In the genomic region with DNA sequence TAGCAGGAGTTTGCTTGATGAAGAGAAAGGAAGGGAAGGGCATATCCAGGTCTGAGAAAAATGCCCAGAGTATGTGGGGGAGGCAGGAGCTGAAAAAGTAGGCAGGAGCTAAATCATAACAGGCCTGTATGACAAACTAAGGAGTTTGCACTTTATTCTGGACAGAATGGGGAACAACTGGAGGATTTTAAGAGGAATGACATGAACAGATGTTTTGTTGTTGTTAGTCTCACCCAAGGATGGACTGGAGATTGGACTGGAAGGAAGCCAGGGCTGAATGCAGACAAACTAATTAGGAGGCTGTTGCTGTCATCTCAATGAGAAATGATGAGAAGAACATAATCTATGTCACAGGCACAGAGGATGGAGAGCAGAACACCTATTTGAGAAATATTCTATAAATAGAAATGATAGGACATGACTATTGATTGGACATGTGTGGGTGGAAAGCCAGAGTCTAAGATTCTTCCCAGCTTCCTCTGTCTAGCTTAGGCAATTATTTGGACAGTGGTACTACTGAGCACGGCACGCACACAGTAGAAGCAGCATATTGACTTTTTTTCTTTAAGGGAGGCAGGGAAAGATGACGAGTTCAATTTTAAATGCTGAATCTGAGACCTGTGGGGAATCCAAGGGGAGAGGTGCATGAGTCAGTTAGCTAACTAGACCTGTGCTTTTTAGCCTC, we compare ENCODE assay signal across 8 cellular contexts. TPM values are rescaled to one million over a fixed set of nuclear protein-coding genes. Genes with fewer than 3 reads are reported as not detected.
DNase-seq lines count a peak whose midpoint lies in the region; ATAC-seq, FAIRE-seq and TF ChIP-seq lines count a peak whose summit lies in the region.

No MANE protein-coding gene starts in this region.

- RAD21 ChIA-PET in GM12878 (lab: Charles Lee; ENCODE audit: unreplicated experiment), result interaction anchor here (1.3 to 3.7 kb wide), 9 partner anchors 8 to 125 kb away, joined by 3 to 28 read pairs (median 5); partner anchors contain the start of gene G3BP2

- no peaks in the 10 kb centered on the region for H3K27me3 ChIP-seq in Loucy (ENCODE audit: insufficient read depth, low read length, poor library complexity, severe bottlenecking)
- H3K27me3 ChIP-seq in GM12878 (replicated peaks in 1 of 2; ENCODE audit: control insufficient read depth in 2 of 2, insufficient read depth in 2 of 2, low read length in 1 of 2), result no peaks in the 10 kb centered on the region
- H3K27me3 ChIP-seq in left lung, result no peaks in the 10 kb centered on the region

- H3K9ac ChIP-seq in Loucy (ENCODE audit: low read depth, low read length, poor library complexity, severe bottlenecking) (peak overlapping the region; percentile 86), GM12878 (ENCODE audit: control insufficient read depth, insufficient read depth, low read length) (peak overlapping the region; percentile 95)

- H2AFZ ChIP-seq in Loucy (ENCODE audit: low read length) (peak overlapping the region; percentile 86; the same call in 1 of the 2 replicates), GM12878 (ENCODE audit: control insufficient read depth, low read depth, low read length) (peak overlapping the region; percentile 95)

- ATAC-seq in GM12878, result no peak
- ATAC-seq in left lung, result peak; percentile 5
- ATAC-seq in HG03457 (IDR thresholded peaks at IDR 0.05; ENCODE audit: unreplicated experiment), result no peak

- no peaks in the 10 kb centered on the region for H3K9me2 ChIP-seq in Loucy (replicated peaks; ENCODE audit: low read depth, low read length)

- POLR2A ChIA-PET in GM12878 (lab: Charles Lee), result interaction anchor here (1.1 to 4.1 kb wide), 6 partner anchors 8 to 209 kb away, joined by 3 to 72 read pairs (median 6); partner anchors contain the start of genes G3BP2, RCHY1 and THAP6

- TF ChIP-seq EP300 in GM12878 (IDR thresholded peaks at IDR 0.05; ENCODE audit: borderline replicate concordance in 1 of 2, control insufficient read depth in 1 of 2, low read depth in 2 of 2, low read length in 2 of 2), result no peak

- peaks cover 66% of the 10 kb centered on the region for H3K79me2 ChIP-seq in Loucy (ENCODE audit: insufficient read depth, low read length)
- H3K79me2 ChIP-seq in GM12878 (ENCODE audit: control insufficient read depth, insufficient read depth, low read length), result peaks cover 47% of the 10 kb centered on the region

- TF ChIP-seq CTCF in Loucy (conservative IDR thresholded peaks at IDR 0.05; ENCODE audit: low read length), result no peak
- TF ChIP-seq CTCF in GM12878 (IDR thresholded peaks at IDR 0.05 in 2 of 3, conservative IDR thresholded peaks at IDR 0.05 in 1 of 3; ENCODE audit: control insufficient read depth in 2 of 3, extremely low read depth in 1 of 3, insufficient read depth in 1 of 3, low read depth in 3 of 3, low read length in 3 of 3), result no peak
- no peak for TF ChIP-seq CTCF in left lung (IDR thresholded peaks at IDR 0.05)

- BruUV-seq in GM12878 (replicated peaks; lab: Mats Ljungman, UMichigan), result no TSS peak

- H3F3A ChIP-seq in Loucy (ENCODE audit: low read depth), result no peaks in the 10 kb centered on the region

- CTCF ChIA-PET in GM12878 (lab: Yijun Ruan, JAX), result interaction anchor here (0.6 to 4.8 kb wide), 24 partner anchors 8 to 264 kb away, joined by 3 to 40 read pairs (median 6); partner anchors contain the start of genes CDKL2 and G3BP2

- H4K20me1 ChIP-seq in Loucy (ENCODE audit: insufficient read depth, low read length, poor library complexity, severe bottlenecking) (peaks cover 25% of the 10 kb centered on the region), GM12878 (ENCODE audit: control insufficient read depth, insufficient read depth) (no peaks in the 10 kb centered on the region)

- H3K9me3 ChIP-seq in Loucy (ENCODE audit: insufficient read depth, low read depth, low read length), result no peaks in the 10 kb centered on the region
- no peaks in the 10 kb centered on the region for H3K9me3 ChIP-seq in GM12878 (replicated peaks; ENCODE audit: control insufficient read depth, insufficient read depth, low read length)
- H3K9me3 ChIP-seq in left lung, result no peaks in the 10 kb centered on the region

- peaks cover 50% of the 10 kb centered on the region for H3K4me1 ChIP-seq in Loucy (ENCODE audit: insufficient read depth, low read length, poor library complexity, severe bottlenecking)
- peaks cover 8% of the 10 kb centered on the region for H3K4me1 ChIP-seq in GM12878 (ENCODE audit: control insufficient read depth, insufficient read depth, low read length)
- H3K4me1 ChIP-seq in left lung, result peaks cover 26 to 47% of the 10 kb centered on the region in 2 donors

- peak; percentile 5 for DNase-seq in DMS79 (lab: John Stamatoyannopoulos, UW)
- DNase-seq in GM12878 (ENCODE audit: low read depth, low spot score), result no peak
- no peak for DNase-seq in left lung
- no peak for DNase-seq in middle frontal gyrus (ENCODE audit: extremely low spot score, low spot score)
- DNase-seq in NCI-H2227 treated with DMSO at 0.1 percent for 48 hours (lab: John Stamatoyannopoulos, UW), result no peak

- SMC1A ChIA-PET in GM12878 (lab: Charles Lee; ENCODE audit: uncharacterized antibody, unreplicated experiment), result interaction anchor here (0.6 to 6.9 kb wide), 17 partner anchors 10 to 209 kb away, joined by 3 to 98 read pairs (median 4); partner anchors contain the start of genes G3BP2, RCHY1 and THAP6

- intact Hi-C loops in GM12878 (cut with micrococcal nuclease; ENCODE audit: unreplicated experiment), result no loop called here
- intact Hi-C loops in left lung (cut with DNase I), result loop anchor here in 1 of 2 donors (10.0 kb wide), 1 partner anchor 48 kb away; the partner anchor contains the start of gene G3BP2

- WGBS in GM12878 (ENCODE audit: insufficient coverage, insufficient replicate concordance, low lambda C conversion rate, missing lambda C conversion rate), result 0% methylated on average over 3 of the region's 3 CpGs

- in situ Hi-C loops in GM12878 (cut with MboI), result no loop called here

- peak overlapping the region; percentile 74 for H3K4me3 ChIP-seq in Loucy (ENCODE audit: low read length, poor library complexity, severe bottlenecking)
- H3K4me3 ChIP-seq in GM12878, result peak overlapping the region; percentile 70
- peak overlapping the region; percentile 38 to 93 for H3K4me3 ChIP-seq in left lung

- no peak for TF ChIP-seq POLR2A in GM12878 (IDR thresholded peaks at IDR 0.05; ENCODE audit: low read depth, low read length)

- H3K36me3 ChIP-seq in Loucy (ENCODE audit: insufficient read depth, low read length), result no peaks in the 10 kb centered on the region
- no peaks in the 10 kb centered on the region; a peak in 1 of 4 replicates for H3K36me3 ChIP-seq in GM12878 (ENCODE audit: control insufficient read depth in 2 of 2, insufficient read depth in 2 of 2, low read length in 1 of 2)
- no peaks in the 10 kb centered on the region for H3K36me3 ChIP-seq in left lung

- peak overlapping the region; percentile 96 for H3K4me2 ChIP-seq in Loucy (ENCODE audit: low read depth, low read length, poor library complexity, severe bottlenecking)
- peak overlapping the region; percentile 98 for H3K4me2 ChIP-seq in GM12878 (ENCODE audit: control insufficient read depth, insufficient read depth)

- no peak for FAIRE-seq in GM12878 (lab: Jason Lieb, UNC)

- no peak for TF ChIP-seq RAD21 in GM12878 (IDR thresholded peaks at IDR 0.05; ENCODE audit: insufficient read depth, low read depth, low read length)

- H3K27ac ChIP-seq in GM12878 (ENCODE audit: control insufficient read depth, insufficient read depth) (peak overlapping the region; percentile 77), left lung (peak overlapping the region; percentile 92 to 95), temporal lobe (ENCODE audit: low read depth, low read length) (peak overlapping the region; percentile 93)

TF ChIP-seq in GM12878, 131 proteins besides CTCF, POLR2A, EP300 and RAD21 (continues in another document):
- TF ChIP-seq CBX5 (IDR thresholded peaks at IDR 0.05; ENCODE audit: low read depth) (no peak), IRF4 (IDR thresholded peaks at IDR 0.05; ENCODE audit: low read depth, low read length) (no peak)

RNA-seq across cellular contexts. Expression of gene USO1, which starts 1.1 kb away (rescaled TPM):
- 77.8 and 90.3 TPM in 2 replicates for total RNA-seq in GM12878 (2013; cell fraction: nucleolus; rRNA removed)
- total RNA-seq in GM12878 (2014; rRNA removed) (58.9 and 69.6 TPM in 2 replicates), GM12878 (2014; rRNA removed; fragmentation: Illumina TruSeq; extraction: Trizol) (78.9 and 79.7 TPM in 2 replicates), GM12878 (2021) (44.2 and 49.2 TPM in 2 replicates), left lung (10 to 100 TPM; 64.2 to 72.0 TPM), temporal lobe (36.4 TPM)
- 26.0 TPM for polyA plus RNA-seq in GM12878 (2011; ENCODE audit: low read depth)
- polyA plus RNA-seq in GM12878 (2011; rRNA removed) (64.5 and 102 TPM in 2 replicates), GM12878 (2014; fragmentation: Illumina TruSeq; extraction: Trizol) (69.0 and 85.5 TPM in 2 replicates), GM12878 (2014; fragmentation: Nextera tagmentation; extraction: Ambion mirVana) (10 to 100 TPM; 19.4 to 25.3 TPM), GM12878 (2014; rRNA removed) (36.4 and 42.3 TPM in 2 replicates), GM12878 (2016; fragmentation: Nextera tagmentation; extraction: Ambion mirVana) (10 to 100 TPM; 60.3 to 62.9 TPM)
- 23.5 and 27.0 TPM in 2 replicates for polyA plus RNA-seq in GM12878 (2011; cell fraction: cytosol; rRNA removed)
- 26.5 and 27.0 TPM in 2 replicates for polyA plus RNA-seq in GM12878 (2011; cell fraction: nucleus; rRNA removed)
- polyA plus RNA-seq in GM12878 (2012), result 38.0 and 55.9 TPM in 2 replicates
- polyA minus RNA-seq in GM12878 (2011; rRNA and poly(A)+ RNA removed), result 35.5 and 45.0 TPM in 2 replicates
- 16.2 and 21.5 TPM in 2 replicates for polyA minus RNA-seq in GM12878 (2011; cell fraction: cytosol; rRNA and poly(A)+ RNA removed)
- 13.9 and 20.7 TPM in 2 replicates for polyA minus RNA-seq in GM12878 (2011; cell fraction: nucleus; rRNA and poly(A)+ RNA removed)

RNA-seq across cellular contexts. Expression of gene G3BP2, which starts 50.0 kb away (rescaled TPM):
- 106 and 108 TPM in 2 replicates for total RNA-seq in GM12878 (2013; cell fraction: nucleolus; rRNA removed)
- total RNA-seq in GM12878 (2014; rRNA removed) (107 and 123 TPM in 2 replicates), GM12878 (2014; rRNA removed; fragmentation: Illumina TruSeq; extraction: Trizol) (145 and 149 TPM in 2 replicates), GM12878 (2021) (160 and 167 TPM in 2 replicates), left lung (100 to 1,000 TPM; 105 to 119 TPM), temporal lobe (277 TPM)
- 56.2 TPM for polyA plus RNA-seq in GM12878 (2011; ENCODE audit: low read depth)
- polyA plus RNA-seq in GM12878 (2011; rRNA removed) (112 and 166 TPM in 2 replicates), GM12878 (2014; fragmentation: Illumina TruSeq; extraction: Trizol) (176 and 211 TPM in 2 replicates), GM12878 (2014; fragmentation: Nextera tagmentation; extraction: Ambion mirVana) (10 to 100 TPM; 22.2 to 27.9 TPM), GM12878 (2014; rRNA removed) (81.8 and 97.1 TPM in 2 replicates), GM12878 (2016; fragmentation: Nextera tagmentation; extraction: Ambion mirVana) (10 to 100 TPM; 62.7 to 67.7 TPM)
- polyA plus RNA-seq in GM12878 (2011; cell fraction: cytosol; rRNA removed), result 39.6 and 49.1 TPM in 2 replicates
- polyA plus RNA-seq in GM12878 (2011; cell fraction: nucleus; rRNA removed), result 37.8 and 48.3 TPM in 2 replicates
- polyA plus RNA-seq in GM12878 (2012), result 69.8 and 79.6 TPM in 2 replicates
- 74.1 and 93.0 TPM in 2 replicates for polyA minus RNA-seq in GM12878 (2011; rRNA and poly(A)+ RNA removed)
- 36.3 and 40.0 TPM in 2 replicates for polyA minus RNA-seq in GM12878 (2011; cell fraction: cytosol; rRNA and poly(A)+ RNA removed)
- polyA minus RNA-seq in GM12878 (2011; cell fraction: nucleus; rRNA and poly(A)+ RNA removed), result 26.8 and 45.4 TPM in 2 replicates
